In the genomic region with DNA sequence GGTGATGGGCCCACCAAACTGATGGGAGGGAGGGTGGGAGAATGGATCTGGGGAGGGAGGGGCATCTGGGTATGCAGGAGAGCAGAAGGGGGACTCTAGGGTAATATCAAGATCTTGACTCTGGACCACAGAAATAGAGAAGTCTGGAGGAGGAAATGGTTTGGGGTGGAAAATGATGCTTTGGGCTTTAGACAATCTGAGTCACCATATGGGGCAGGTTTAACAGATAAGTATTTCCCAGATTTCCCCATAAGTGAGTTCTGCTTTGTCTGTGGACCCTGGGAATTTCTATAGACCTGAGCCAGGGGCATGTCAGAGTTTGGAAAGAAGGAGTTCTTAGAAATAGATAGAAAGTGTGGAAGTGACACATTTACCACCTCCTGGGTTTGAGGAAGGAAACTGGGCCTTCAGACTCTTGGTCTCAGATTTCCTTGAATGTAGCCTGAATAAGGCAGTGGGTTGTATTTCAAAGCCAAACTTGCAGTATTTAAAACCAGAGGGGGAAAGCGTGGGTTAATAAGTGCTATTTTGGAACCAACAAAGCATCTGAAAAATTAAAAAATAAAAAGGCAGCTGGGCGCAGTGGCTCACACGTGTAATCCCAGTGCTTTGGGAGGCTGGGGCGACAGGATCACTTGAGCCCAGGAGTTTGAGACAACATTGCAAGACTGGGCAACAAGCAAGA, we compare ENCODE assay signal across 1 cellular context.
TF ChIP-seq lines count a peak whose summit lies in the region.

No MANE protein-coding gene starts in this region.

TF ChIP-seq in GM23338, 12 proteins besides CTCF, POLR2A, EP300 and RAD21 (continued from another document):
- TF ChIP-seq, protein P1, sequence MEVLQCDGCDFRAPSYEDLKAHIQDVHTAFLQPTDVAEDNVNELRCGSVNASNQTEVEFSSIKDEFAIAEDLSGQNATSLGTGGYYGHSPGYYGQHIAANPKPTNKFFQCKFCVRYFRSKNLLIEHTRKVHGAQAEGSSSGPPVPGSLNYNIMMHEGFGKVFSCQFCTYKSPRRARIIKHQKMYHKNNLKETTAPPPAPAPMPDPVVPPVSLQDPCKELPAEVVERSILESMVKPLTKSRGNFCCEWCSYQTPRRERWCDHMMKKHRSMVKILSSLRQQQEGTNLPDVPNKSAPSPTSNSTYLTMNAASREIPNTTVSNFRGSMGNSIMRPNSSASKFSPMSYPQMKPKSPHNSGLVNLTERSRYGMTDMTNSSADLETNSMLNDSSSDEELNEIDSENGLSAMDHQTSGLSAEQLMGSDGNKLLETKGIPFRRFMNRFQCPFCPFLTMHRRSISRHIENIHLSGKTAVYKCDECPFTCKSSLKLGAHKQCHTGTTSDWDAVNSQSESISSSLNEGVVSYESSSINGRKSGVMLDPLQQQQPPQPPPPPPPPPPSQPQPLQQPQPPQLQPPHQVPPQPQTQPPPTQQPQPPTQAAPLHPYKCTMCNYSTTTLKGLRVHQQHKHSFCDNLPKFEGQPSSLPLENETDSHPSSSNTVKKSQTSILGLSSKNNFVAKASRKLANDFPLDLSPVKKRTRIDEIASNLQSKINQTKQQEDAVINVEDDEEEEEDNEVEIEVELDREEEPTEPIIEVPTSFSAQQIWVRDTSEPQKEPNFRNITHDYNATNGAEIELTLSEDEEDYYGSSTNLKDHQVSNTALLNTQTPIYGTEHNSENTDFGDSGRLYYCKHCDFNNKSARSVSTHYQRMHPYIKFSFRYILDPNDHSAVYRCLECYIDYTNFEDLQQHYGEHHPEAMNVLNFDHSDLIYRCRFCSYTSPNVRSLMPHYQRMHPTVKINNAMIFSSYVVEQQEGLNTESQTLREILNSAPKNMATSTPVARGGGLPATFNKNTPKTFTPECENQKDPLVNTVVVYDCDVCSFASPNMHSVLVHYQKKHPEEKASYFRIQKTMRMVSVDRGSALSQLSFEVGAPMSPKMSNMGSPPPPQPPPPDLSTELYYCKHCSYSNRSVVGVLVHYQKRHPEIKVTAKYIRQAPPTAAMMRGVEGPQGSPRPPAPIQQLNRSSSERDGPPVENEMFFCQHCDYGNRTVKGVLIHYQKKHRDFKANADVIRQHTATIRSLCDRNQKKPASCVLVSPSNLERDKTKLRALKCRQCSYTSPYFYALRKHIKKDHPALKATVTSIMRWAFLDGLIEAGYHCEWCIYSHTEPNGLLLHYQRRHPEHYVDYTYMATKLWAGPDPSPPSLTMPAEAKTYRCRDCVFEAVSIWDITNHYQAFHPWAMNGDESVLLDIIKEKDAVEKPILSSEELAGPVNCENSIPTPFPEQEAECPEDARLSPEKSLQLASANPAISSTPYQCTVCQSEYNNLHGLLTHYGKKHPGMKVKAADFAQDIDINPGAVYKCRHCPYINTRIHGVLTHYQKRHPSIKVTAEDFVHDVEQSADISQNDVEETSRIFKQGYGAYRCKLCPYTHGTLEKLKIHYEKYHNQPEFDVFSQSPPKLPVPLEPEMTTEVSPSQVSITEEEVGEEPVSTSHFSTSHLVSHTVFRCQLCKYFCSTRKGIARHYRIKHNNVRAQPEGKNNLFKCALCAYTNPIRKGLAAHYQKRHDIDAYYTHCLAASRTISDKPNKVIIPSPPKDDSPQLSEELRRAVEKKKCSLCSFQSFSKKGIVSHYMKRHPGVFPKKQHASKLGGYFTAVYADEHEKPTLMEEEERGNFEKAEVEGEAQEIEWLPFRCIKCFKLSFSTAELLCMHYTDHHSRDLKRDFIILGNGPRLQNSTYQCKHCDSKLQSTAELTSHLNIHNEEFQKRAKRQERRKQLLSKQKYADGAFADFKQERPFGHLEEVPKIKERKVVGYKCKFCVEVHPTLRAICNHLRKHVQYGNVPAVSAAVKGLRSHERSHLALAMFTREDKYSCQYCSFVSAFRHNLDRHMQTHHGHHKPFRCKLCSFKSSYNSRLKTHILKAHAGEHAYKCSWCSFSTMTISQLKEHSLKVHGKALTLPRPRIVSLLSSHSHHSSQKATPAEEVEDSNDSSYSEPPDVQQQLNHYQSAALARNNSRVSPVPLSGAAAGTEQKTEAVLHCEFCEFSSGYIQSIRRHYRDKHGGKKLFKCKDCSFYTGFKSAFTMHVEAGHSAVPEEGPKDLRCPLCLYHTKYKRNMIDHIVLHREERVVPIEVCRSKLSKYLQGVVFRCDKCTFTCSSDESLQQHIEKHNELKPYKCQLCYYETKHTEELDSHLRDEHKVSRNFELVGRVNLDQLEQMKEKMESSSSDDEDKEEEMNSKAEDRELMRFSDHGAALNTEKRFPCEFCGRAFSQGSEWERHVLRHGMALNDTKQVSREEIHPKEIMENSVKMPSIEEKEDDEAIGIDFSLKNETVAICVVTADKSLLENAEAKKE (CRISPR knock-in tag; IDR thresholded peaks at IDR 0.05) = no peak
- TF ChIP-seq, protein P2, sequence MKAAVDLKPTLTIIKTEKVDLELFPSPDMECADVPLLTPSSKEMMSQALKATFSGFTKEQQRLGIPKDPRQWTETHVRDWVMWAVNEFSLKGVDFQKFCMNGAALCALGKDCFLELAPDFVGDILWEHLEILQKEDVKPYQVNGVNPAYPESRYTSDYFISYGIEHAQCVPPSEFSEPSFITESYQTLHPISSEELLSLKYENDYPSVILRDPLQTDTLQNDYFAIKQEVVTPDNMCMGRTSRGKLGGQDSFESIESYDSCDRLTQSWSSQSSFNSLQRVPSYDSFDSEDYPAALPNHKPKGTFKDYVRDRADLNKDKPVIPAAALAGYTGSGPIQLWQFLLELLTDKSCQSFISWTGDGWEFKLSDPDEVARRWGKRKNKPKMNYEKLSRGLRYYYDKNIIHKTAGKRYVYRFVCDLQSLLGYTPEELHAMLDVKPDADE (IDR thresholded peaks at IDR 0.05) = no peak
- TF ChIP-seq POLR2AphosphoS5 (IDR thresholded peaks at IDR 0.05; ENCODE audit: low read depth) = no peak
- TF ChIP-seq EZH2phosphoT487 (IDR thresholded peaks at IDR 0.05; ENCODE audit: unreplicated experiment) = no peak
- TF ChIP-seq CREB1 (CRISPR knock-in tag; IDR thresholded peaks at IDR 0.05; ENCODE audit: low read depth) = no peak
- no peak for TF ChIP-seq STAT1 (IDR thresholded peaks at IDR 0.05; ENCODE audit: unreplicated experiment)
- TF ChIP-seq NANOG (IDR thresholded peaks at IDR 0.05; ENCODE audit: borderline replicate concordance) = no peak
- TF ChIP-seq JUNB (IDR thresholded peaks at IDR 0.05; ENCODE audit: unreplicated experiment) = no peak
- TF ChIP-seq EZH2 (IDR thresholded peaks at IDR 0.05; ENCODE audit: low read depth, unreplicated experiment) = no peak
- TF ChIP-seq, protein P3, sequence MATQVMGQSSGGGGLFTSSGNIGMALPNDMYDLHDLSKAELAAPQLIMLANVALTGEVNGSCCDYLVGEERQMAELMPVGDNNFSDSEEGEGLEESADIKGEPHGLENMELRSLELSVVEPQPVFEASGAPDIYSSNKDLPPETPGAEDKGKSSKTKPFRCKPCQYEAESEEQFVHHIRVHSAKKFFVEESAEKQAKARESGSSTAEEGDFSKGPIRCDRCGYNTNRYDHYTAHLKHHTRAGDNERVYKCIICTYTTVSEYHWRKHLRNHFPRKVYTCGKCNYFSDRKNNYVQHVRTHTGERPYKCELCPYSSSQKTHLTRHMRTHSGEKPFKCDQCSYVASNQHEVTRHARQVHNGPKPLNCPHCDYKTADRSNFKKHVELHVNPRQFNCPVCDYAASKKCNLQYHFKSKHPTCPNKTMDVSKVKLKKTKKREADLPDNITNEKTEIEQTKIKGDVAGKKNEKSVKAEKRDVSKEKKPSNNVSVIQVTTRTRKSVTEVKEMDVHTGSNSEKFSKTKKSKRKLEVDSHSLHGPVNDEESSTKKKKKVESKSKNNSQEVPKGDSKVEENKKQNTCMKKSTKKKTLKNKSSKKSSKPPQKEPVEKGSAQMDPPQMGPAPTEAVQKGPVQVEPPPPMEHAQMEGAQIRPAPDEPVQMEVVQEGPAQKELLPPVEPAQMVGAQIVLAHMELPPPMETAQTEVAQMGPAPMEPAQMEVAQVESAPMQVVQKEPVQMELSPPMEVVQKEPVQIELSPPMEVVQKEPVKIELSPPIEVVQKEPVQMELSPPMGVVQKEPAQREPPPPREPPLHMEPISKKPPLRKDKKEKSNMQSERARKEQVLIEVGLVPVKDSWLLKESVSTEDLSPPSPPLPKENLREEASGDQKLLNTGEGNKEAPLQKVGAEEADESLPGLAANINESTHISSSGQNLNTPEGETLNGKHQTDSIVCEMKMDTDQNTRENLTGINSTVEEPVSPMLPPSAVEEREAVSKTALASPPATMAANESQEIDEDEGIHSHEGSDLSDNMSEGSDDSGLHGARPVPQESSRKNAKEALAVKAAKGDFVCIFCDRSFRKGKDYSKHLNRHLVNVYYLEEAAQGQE (IDR thresholded peaks at IDR 0.05; ENCODE audit: unreplicated experiment) = no peak
- no peak for TF ChIP-seq ZNF331 (CRISPR knock-in tag; IDR thresholded peaks at IDR 0.05; ENCODE audit: low read depth)
